9 cellular contexts compared by ENCODE assay signal in genomic region chr19:18118420-18119242, GRCh38. TPM values are rescaled to one million over a fixed set of nuclear protein-coding genes. Genes with fewer than 3 reads are reported as not detected.
DNase-seq lines count a peak whose midpoint lies in the region; ATAC-seq and TF ChIP-seq lines count a peak whose summit lies in the region.
"Had no signal": no experiment of that assay in that cellular context is flagged by ENCODE, and none has a peak within 500 bp of the region (broad histone marks: within the 10 kb centered on the region; RNA-seq: fewer than 3 reads in every experiment).

No MANE protein-coding gene starts in this region.

- peaks cover 32% of the 10 kb centered on the region for H3K4me1 ChIP-seq in CD4-positive, CD25-positive, alpha-beta regulatory T cell (ENCODE audit: control insufficient read depth, insufficient read depth, low read length, poor library complexity, severe bottlenecking)

- peak overlapping the region; percentile 93 to 98 (median 94) for H3K4me3 Mint-ChIP-seq in CD4-positive, CD25-positive, alpha-beta regulatory T cell
- H3K4me3 Mint-ChIP-seq in effector memory CD8-positive, alpha-beta T cell = peak overlapping the region; percentile 85 to 92
- peak overlapping the region; percentile 84 for H3K4me3 Mint-ChIP-seq in neural crest cell

- no peaks in the 10 kb centered on the region for H3K9me3 ChIP-seq in CD4-positive, CD25-positive, alpha-beta regulatory T cell (ENCODE audit: control insufficient read depth in 2 of 2, low read length in 2 of 2)

- peaks cover 21% of the 10 kb centered on the region for H3K36me3 ChIP-seq in CD4-positive, CD25-positive, alpha-beta regulatory T cell (ENCODE audit: control insufficient read depth, insufficient read depth, low read length)

- ATAC-seq in CD4-positive, CD25-positive, alpha-beta regulatory T cell (ENCODE audit: low read depth in 2 of 2) = peak in 1 of 2 donors; percentile 2
- no peak for ATAC-seq in effector memory CD8-positive, alpha-beta T cell (replicated peaks)
- ATAC-seq in GM18873 (IDR thresholded peaks at IDR 0.05; ENCODE audit: low FRiP score, unreplicated experiment) = no peak

- H3K4me1 Mint-ChIP-seq in CD4-positive, CD25-positive, alpha-beta regulatory T cell = peaks cover 0 to 37% (median 21%) of the 10 kb centered on the region in 4 donors
- peaks cover 25 to 38% of the 10 kb centered on the region in 2 donors for H3K4me1 Mint-ChIP-seq in effector memory CD8-positive, alpha-beta T cell (ENCODE audit: low read depth in 2 of 2)
- peaks cover 28% of the 10 kb centered on the region for H3K4me1 Mint-ChIP-seq in neural crest cell

- no peaks in the 10 kb centered on the region for H3K27me3 ChIP-seq in CD4-positive, CD25-positive, alpha-beta regulatory T cell (ENCODE audit: control insufficient read depth, insufficient read depth, low read length)

- DNase-seq in CD4-positive, CD25-positive, alpha-beta regulatory T cell = no peak
- DNase-seq in NCI-H446 treated with DMSO at 0.1 percent for 48 hours (lab: John Stamatoyannopoulos, UW) (peak; percentile 64), neural crest cell (ENCODE audit: low read depth, low spot score) (no peak), COLO829 (ENCODE audit: low spot score) (no peak), NCI-H2171 treated with DMSO at 0.1 percent for 48 hours (lab: John Stamatoyannopoulos, UW) (no peak)
- no peak for DNase-seq in effector memory CD8-positive, alpha-beta T cell
- no peak for DNase-seq in central memory CD4-positive, alpha-beta T cell

- H3K4me3 ChIP-seq in CD4-positive, CD25-positive, alpha-beta regulatory T cell (ENCODE audit: low read depth, low read length) = peak overlapping the region; percentile 88

- H3K27ac ChIP-seq in CD4-positive, CD25-positive, alpha-beta regulatory T cell (ENCODE audit: insufficient read depth, low read length, poor library complexity, severe bottlenecking) = peak overlapping the region; percentile 85

- TF ChIP-seq CTCF in neural crest cell (conservative IDR thresholded peaks at IDR 0.05) = no peak

- H3K36me3 Mint-ChIP-seq in CD4-positive, CD25-positive, alpha-beta regulatory T cell = peaks cover 8% of the 10 kb centered on the region
- peaks cover 38% of the 10 kb centered on the region for H3K36me3 Mint-ChIP-seq in effector memory CD8-positive, alpha-beta T cell (ENCODE audit: insufficient read depth)
- H3K36me3 Mint-ChIP-seq in neural crest cell (ENCODE audit: low read depth) = no peaks in the 10 kb centered on the region

- H3K9me3 Mint-ChIP-seq in CD4-positive, CD25-positive, alpha-beta regulatory T cell = no peaks in the 10 kb centered on the region
- no peaks in the 10 kb centered on the region for H3K9me3 Mint-ChIP-seq in effector memory CD8-positive, alpha-beta T cell
- no peaks in the 10 kb centered on the region for H3K9me3 Mint-ChIP-seq in neural crest cell

- no peaks in the 10 kb centered on the region for H3K27me3 Mint-ChIP-seq in CD4-positive, CD25-positive, alpha-beta regulatory T cell
- no peaks in the 10 kb centered on the region for H3K27me3 Mint-ChIP-seq in effector memory CD8-positive, alpha-beta T cell
- no peaks in the 10 kb centered on the region for H3K27me3 Mint-ChIP-seq in neural crest cell (ENCODE audit: low read depth)

- H3K27ac Mint-ChIP-seq in CD4-positive, CD25-positive, alpha-beta regulatory T cell = peak overlapping the region; percentile 92 to 99 (median 98)
- H3K27ac Mint-ChIP-seq in effector memory CD8-positive, alpha-beta T cell = peak overlapping the region; percentile 95 to 98
- peak overlapping the region; percentile 50 for H3K27ac Mint-ChIP-seq in neural crest cell (ENCODE audit: unreplicated experiment)

RNA-seq across cellular contexts. Expression of gene MAST3, which starts 21.1 kb away (rescaled TPM):
- 45.9 TPM for total RNA-seq in CD4-positive, CD25-positive, alpha-beta regulatory T cell
- polyA plus RNA-seq in CD4-positive, CD25-positive, alpha-beta regulatory T cell = 1 to 10 TPM; 8.1 to 9.0 (median 8.6) TPM
- 12.6 and 13.4 TPM in 2 replicates for total RNA-seq in neural crest cell

RNA-seq across cellular contexts. Expression of gene IL12RB1, which starts 31.9 kb away (rescaled TPM):
- total RNA-seq in CD4-positive, CD25-positive, alpha-beta regulatory T cell = 60.4 TPM
- polyA plus RNA-seq in CD4-positive, CD25-positive, alpha-beta regulatory T cell = 10 to 100 TPM; 34.9 to 53.2 (median 46.3) TPM
- not detected in 2 replicates for total RNA-seq in neural crest cell
- total RNA-seq: renal cortical epithelial cell had no signal

RNA-seq across cellular contexts. Expression of gene PIK3R2, which starts 34.3 kb away (rescaled TPM):
- total RNA-seq in CD4-positive, CD25-positive, alpha-beta regulatory T cell = 9.4 TPM
- 1 to 10 TPM in 2 of 4 donors, under 1 TPM in 2; 0.42 to 3.6 (median 2.0) TPM for polyA plus RNA-seq in CD4-positive, CD25-positive, alpha-beta regulatory T cell
- total RNA-seq in neural crest cell = 72.5 and 74.8 TPM in 2 replicates

RNA-seq across cellular contexts. Expression of gene IFI30, which starts 55.0 kb away (rescaled TPM):
- 2.3 TPM for total RNA-seq in CD4-positive, CD25-positive, alpha-beta regulatory T cell
- 10 to 100 TPM in 2 of 4 donors, 1 to 10 TPM in 2; 7.1 to 17.8 (median 9.7) TPM for polyA plus RNA-seq in CD4-positive, CD25-positive, alpha-beta regulatory T cell
- total RNA-seq in neural crest cell = not detected in 2 replicates

Comparison
In these comparisons a context has a peak if more than half of its experiments do, and no peak if none do; other contexts are left out.
1. RNA of gene IL12RB1, which starts 31.9 kb away (total RNA-seq): 60.4 TPM in CD4-positive, CD25-positive, alpha-beta regulatory T cell (single experiment); not detected in neural crest cell; every median in the first group is over 10 times any median in the second.
2. Peak in every context shown above with its lines, with median percentiles within 50 percentile points of each other: H3K27ac Mint-ChIP-seq and H3K4me3 Mint-ChIP-seq.